ENCODE assay signal across 1 cellular context in the genomic region with DNA sequence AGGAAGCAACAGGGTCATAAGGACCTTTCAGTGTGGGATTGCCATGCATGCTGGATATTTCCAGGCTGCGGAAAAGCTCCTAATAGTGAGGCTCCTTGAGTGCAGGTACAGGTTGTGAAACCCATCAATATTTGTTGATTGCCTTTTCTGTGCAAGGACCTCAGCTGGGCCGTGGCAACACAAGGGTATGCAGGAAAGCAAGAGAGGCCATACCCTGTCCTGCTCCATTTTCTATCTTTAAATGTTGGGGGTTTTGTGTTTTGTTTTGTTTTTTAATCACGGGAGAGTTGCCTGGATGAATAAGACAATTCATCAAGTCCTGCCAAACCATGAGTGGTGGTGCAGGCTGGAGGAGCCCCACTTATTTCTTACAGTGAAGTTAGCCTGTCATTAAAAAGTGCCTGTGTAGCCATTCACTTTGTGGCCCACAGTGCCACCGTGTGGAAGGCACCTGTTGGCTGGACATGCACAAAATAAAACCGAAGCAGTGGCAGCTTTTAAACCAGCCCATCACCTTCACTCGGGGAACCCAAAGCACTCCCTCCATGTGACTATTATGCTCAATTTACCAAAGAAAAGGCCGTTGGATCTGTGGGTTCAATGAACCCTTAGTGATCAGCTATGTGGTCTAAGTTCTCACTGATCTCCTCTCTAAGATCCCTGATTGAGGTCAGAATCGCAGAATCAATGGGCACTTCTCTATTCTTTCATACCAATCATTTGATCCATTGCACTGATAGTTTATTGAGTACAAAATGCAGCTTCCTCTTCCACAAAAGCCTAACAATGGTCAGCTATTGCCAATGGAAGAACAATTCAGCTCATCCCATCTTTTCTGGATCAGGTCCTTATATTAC.
TF ChIP-seq lines count a peak whose summit lies in the region.

No MANE protein-coding gene starts in this region.

TF ChIP-seq in H1, 55 proteins besides CTCF, POLR2A, EP300 and RAD21 (continued from another document):
- TF ChIP-seq BCL11A (IDR thresholded peaks at IDR 0.05; ENCODE audit: low read depth in 2 of 2, low read length in 2 of 2): no peak
- TF ChIP-seq SUZ12 (IDR thresholded peaks at IDR 0.05; ENCODE audit: low read length): no peak
